8 cellular contexts compared by ENCODE assay signal in the genomic region with DNA sequence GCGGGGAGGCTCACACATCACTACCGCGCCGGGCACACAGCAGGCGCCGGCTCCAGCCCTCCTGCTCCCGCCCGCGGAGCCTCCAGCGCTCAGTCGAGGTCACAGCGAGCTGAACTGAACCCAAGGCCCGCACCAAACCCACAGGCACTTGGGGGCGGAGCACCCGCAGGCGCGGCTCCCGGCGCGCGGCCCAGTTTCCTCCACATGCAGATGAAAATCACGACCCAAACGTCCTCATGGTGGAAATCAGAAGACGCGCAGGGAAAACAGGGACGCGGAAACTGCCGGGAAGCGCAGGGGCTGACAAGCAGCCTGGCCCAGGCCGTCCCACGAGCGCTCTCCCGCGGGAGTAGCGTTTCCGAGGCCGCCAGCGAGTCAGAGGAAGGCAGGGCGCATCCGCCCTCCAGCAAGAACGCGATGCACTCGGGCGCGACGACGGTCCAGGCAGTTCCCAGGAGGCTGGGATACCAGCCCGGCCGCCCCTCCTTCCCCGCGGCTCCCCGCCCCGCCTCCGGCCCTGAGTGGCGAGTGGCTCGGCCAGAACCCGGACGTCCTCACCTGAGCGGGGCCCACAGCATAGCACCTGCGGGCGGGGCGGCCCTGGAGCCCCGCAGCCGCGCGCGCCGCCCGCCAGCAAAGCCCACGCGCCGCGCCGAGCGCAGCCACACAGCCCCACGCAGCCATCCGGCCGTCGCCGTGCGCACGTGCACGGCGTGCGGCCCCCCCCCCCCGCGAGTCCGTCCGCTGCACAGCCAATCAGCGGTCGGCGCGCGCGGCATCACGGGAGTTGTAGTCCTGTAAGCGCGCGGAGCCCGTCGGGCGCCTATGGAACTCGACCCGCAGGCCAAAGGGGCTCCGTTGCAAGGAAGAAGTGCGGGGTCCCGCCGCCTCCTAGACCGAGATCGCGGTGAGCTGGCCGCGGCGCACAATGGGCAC. TPM values are rescaled to one million over a fixed set of nuclear protein-coding genes. Genes with fewer than 3 reads are reported as not detected.
DNase-seq lines count a peak whose midpoint lies in the region; ATAC-seq, FAIRE-seq and TF ChIP-seq lines count a peak whose summit lies in the region.

A gene (minus strand): TSS at position 710 of the 936 bp plus-strand sequence. CDS start 26 bp downstream, at position 684.

- H3K27me3 ChIP-seq in ascending aorta (no peaks in the 10 kb centered on the region), right cardiac atrium (ENCODE audit: control insufficient read depth, insufficient read depth) (no peaks in the 10 kb centered on the region)

- under 1% methylated on average over 114 of the region's 114 CpGs for WGBS in right cardiac atrium

- FAIRE-seq in urothelium cell line (lab: Jason Lieb, UNC): no peak

- intact Hi-C loops in ascending aorta (cut with DNase I) (loop anchor here (1.0 to 5.0 kb wide), 3 partner anchors 12 to 478 kb away; a partner anchor contains a TSS), right cardiac atrium (cut with DNase I) (no loop called here)

- H3K27ac ChIP-seq in ascending aorta: peak within 1 kb of the TSS; percentile 90
- H3K27ac ChIP-seq in right cardiac atrium (ENCODE audit: low read length): peak within 1 kb of the TSS; percentile 93

- H3K4me1 ChIP-seq in ascending aorta (peaks cover 9 to 20% of the 10 kb centered on the region in 2 donors), right cardiac atrium (ENCODE audit: control insufficient read depth, insufficient read depth, low read length) (peaks cover 2% of the 10 kb centered on the region)

- DNase-seq in GM13977 (ENCODE audit: low spot score) (peak; percentile 96), NCI-H1694 treated with DMSO at 0.1 percent for 48 hours (lab: John Stamatoyannopoulos, UW) (peak; percentile 69), T-helper 2 cell (peak; percentile 71 to 93 (median 87)), ascending aorta (ENCODE audit: low spot score in 2 of 2) (peak; percentile 31 to 93), right cardiac atrium (peak; percentile 93 to 98 (median 97)), putamen (ENCODE audit: low spot score) (peak; percentile 88), urothelium cell line (ENCODE audit: low spot score) (peak; percentile 89)

- H3K4me3 ChIP-seq in ascending aorta (peak within 1 kb of the TSS; percentile 73 to 81), right cardiac atrium (ENCODE audit: low read length) (peak within 1 kb of the TSS; percentile 56)

- no peaks in the 10 kb centered on the region for H3K9me3 ChIP-seq in ascending aorta
- no peaks in the 10 kb centered on the region for H3K9me3 ChIP-seq in right cardiac atrium (ENCODE audit: control insufficient read depth, low read length)

- TF ChIP-seq CTCF in GM13977 (IDR thresholded peaks at IDR 0.05; ENCODE audit: extremely low read depth, insufficient read depth, missing control alignments): no peak
- no peak for TF ChIP-seq CTCF in ascending aorta (IDR thresholded peaks at IDR 0.05)

- ATAC-seq in HG02884 (IDR thresholded peaks at IDR 0.05; ENCODE audit: unreplicated experiment) (peak; percentile 59), right cardiac atrium (peak; percentile 91 to 94)

- no peaks in the 10 kb centered on the region for H3K36me3 ChIP-seq in ascending aorta

- in situ Hi-C loops in GM13977 (cut with MboI; ENCODE audit: low pct_unique_long_range_greater_than_20kb, low sequenced_read_pairs, unreplicated experiment): no loop called here

RNA-seq across cellular contexts. Expression of the gene that starts here (rescaled TPM):
- total RNA-seq in ascending aorta: 55.8 TPM
- total RNA-seq in right cardiac atrium: 10 to 100 TPM; 28.2 to 41.2 (median 35.9) TPM
- 37.9 TPM for polyA plus RNA-seq in right cardiac atrium

Comparison
In these comparisons a context has a peak if more than half of its experiments do, and no peak if none do; other contexts are left out.
1. Peak in every context shown above with its lines: DNase-seq, ATAC-seq, H3K4me3 ChIP-seq and H3K27ac ChIP-seq.